15 cellular contexts compared by ENCODE assay signal in the genomic region with DNA sequence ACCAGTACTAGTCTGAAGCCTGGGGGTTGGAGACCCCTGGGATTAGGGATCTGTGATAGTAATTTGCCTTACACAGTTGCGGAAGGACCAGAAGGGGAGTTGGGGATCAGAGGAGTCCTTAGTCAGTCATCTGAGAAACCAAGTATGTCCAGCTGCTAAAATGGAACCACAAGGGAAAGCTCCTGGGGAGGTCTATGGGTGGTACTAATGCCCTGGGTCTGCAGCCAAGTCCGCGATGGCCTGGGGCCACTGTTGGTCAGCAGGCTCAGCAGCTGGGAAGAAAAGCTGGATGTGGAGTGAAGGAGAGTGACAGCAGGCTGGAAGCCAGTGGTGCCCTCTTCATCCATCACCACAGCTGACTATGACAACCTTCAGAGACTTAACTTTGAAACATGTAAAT. TPM values are rescaled to one million over a fixed set of nuclear protein-coding genes. Genes with fewer than 3 reads are reported as not detected.
A peak's percentile ranks its signal among the peaks of the same experiment; 100 is the strongest.
DNase-seq lines count a peak whose midpoint lies in the region; ATAC-seq and TF ChIP-seq lines count a peak whose summit lies in the region.
"Had no signal": no experiment of that assay in that cellular context is flagged by ENCODE, and none has a peak within 500 bp of the region (broad histone marks: within the 10 kb centered on the region; RNA-seq: fewer than 3 reads in every experiment).

No MANE protein-coding gene starts in this region.

- POLR2A ChIA-PET in HEK293 (lab: Yijun Ruan, JAX): no interaction called here

- H3K9me2 ChIP-seq in Karpas-422 (replicated peaks; ENCODE audit: insufficient read depth, low read length): no peaks in the 10 kb centered on the region

- CTCF ChIA-PET in HEK293 (lab: Yijun Ruan, JAX): no interaction called here

- no peaks in the 10 kb centered on the region for H3K79me2 ChIP-seq in Karpas-422 (ENCODE audit: low read length)

- H3K4me3 ChIP-seq in HEK293 (ENCODE audit: low read depth, low read length): no peak overlapping the region
- no peak overlapping the region for H3K4me3 ChIP-seq in endodermal cell (ENCODE audit: low read length)
- no peak overlapping the region for H3K4me3 ChIP-seq in Karpas-422 (ENCODE audit: low read length)
- H3K4me3 ChIP-seq: BLaER1 had no signal

- no peak overlapping the region for H2AFZ ChIP-seq in Karpas-422 (ENCODE audit: low read length)

- H3K9me3 Mint-ChIP-seq in endodermal cell (peaks cover 17% of the 10 kb centered on the region), neural crest cell (peaks cover 7% of the 10 kb centered on the region)
- no peaks in the 10 kb centered on the region for H3K9me3 Mint-ChIP-seq in activated naive CD4-positive, alpha-beta T cell treated with anti-CD3 and anti-CD28 coated beads, Interleukin-2, amount 50 U/mL, for 72 hours
- H3K9me3 Mint-ChIP-seq: CD4-positive, alpha-beta memory T cell had no signal

- H3K4me1 ChIP-seq in HEK293 (ENCODE audit: control insufficient read depth, insufficient read depth, low read length): no peaks in the 10 kb centered on the region
- H3K4me1 ChIP-seq in endodermal cell (ENCODE audit: control insufficient read depth, insufficient read depth, low read length): no peaks in the 10 kb centered on the region
- peaks cover 5% of the 10 kb centered on the region for H3K4me1 ChIP-seq in Karpas-422 (ENCODE audit: low read length)

- H3K4me3 Mint-ChIP-seq in endodermal cell: no peak overlapping the region
- peak overlapping the region; percentile 66 for H3K4me3 Mint-ChIP-seq in neural crest cell
- H3K4me3 Mint-ChIP-seq: CD4-positive, alpha-beta memory T cell; H9 had no signal

- H3K36me3 ChIP-seq in HEK293 (ENCODE audit: control insufficient read depth in 2 of 2, insufficient read depth in 1 of 2, low read length in 2 of 2) (no peaks in the 10 kb centered on the region), endodermal cell (ENCODE audit: control insufficient read depth, insufficient read depth, low read length) (peaks cover 10% of the 10 kb centered on the region), Karpas-422 (ENCODE audit: insufficient read depth, low read length) (no peaks in the 10 kb centered on the region)
- H3K36me3 ChIP-seq: BLaER1 had no signal

- H3K27ac Mint-ChIP-seq in endodermal cell (no peak overlapping the region), neural crest cell (ENCODE audit: unreplicated experiment) (no peak overlapping the region)
- H3K27ac Mint-ChIP-seq in activated naive CD4-positive, alpha-beta T cell treated with anti-CD3 and anti-CD28 coated beads, Interleukin-2, amount 50 U/mL, for 72 hours: no peak overlapping the region
- H3K27ac Mint-ChIP-seq: CD4-positive, alpha-beta memory T cell; H9 had no signal

- no peak overlapping the region for H3K4me2 ChIP-seq in Karpas-422 (ENCODE audit: low read depth, low read length, poor library complexity, severe bottlenecking)
- H3K4me2 ChIP-seq: BLaER1 had no signal

- WGBS in endodermal cell (ENCODE audit: insufficient coverage in 1 of 2, insufficient read length in 1 of 2), 2 experiments: 92 to 100% methylated on average over 3 of the region's 3 CpGs

- no peak overlapping the region for H3K27ac ChIP-seq in HEK293 (ENCODE audit: extremely low read depth, low read depth, low read length)
- no peak overlapping the region for H3K27ac ChIP-seq in endodermal cell (ENCODE audit: low read depth, low read length)
- H3K27ac ChIP-seq in Karpas-422 (ENCODE audit: low read length): no peak overlapping the region
- H3K27ac ChIP-seq: BLaER1 had no signal

- peaks cover 3% of the 10 kb centered on the region for H3K36me3 Mint-ChIP-seq in endodermal cell (ENCODE audit: low read depth)
- peaks cover 4% of the 10 kb centered on the region for H3K36me3 Mint-ChIP-seq in neural crest cell (ENCODE audit: low read depth)
- H3K36me3 Mint-ChIP-seq in activated naive CD4-positive, alpha-beta T cell treated with anti-CD3 and anti-CD28 coated beads, Interleukin-2, amount 50 U/mL, for 72 hours: peaks cover 0 to 11% of the 10 kb centered on the region in 2 donors
- H3K36me3 Mint-ChIP-seq: CD4-positive, alpha-beta memory T cell had no signal

- H4K20me1 ChIP-seq in Karpas-422 (ENCODE audit: insufficient read depth, low read depth, low read length): no peaks in the 10 kb centered on the region
- H4K20me1 ChIP-seq: BLaER1 had no signal

- H3K9ac ChIP-seq in endodermal cell (ENCODE audit: extremely low read depth, low read length, poor library complexity, severe bottlenecking) (no peak overlapping the region), Karpas-422 (ENCODE audit: low read length) (no peak overlapping the region)
- H3K9ac ChIP-seq: BLaER1 had no signal

- H3K9me3 ChIP-seq in HEK293 (ENCODE audit: control insufficient read depth, insufficient read depth, low read depth, low read length) (no peaks in the 10 kb centered on the region), endodermal cell (ENCODE audit: control insufficient read depth, low read length) (peaks cover 15% of the 10 kb centered on the region), Karpas-422 (ENCODE audit: low read length) (no peaks in the 10 kb centered on the region)
- H3K9me3 ChIP-seq: BLaER1 had no signal

- H3K27me3 Mint-ChIP-seq in endodermal cell (ENCODE audit: insufficient read depth): peaks cover 47% of the 10 kb centered on the region
- H3K27me3 Mint-ChIP-seq in neural crest cell (ENCODE audit: low read depth): peaks cover 21% of the 10 kb centered on the region

- TF ChIP-seq CTCF in HEK293 (tag by site-specific recombination; IDR thresholded peaks at IDR 0.05) (no peak), endodermal cell (conservative IDR thresholded peaks at IDR 0.05) (no peak), neural crest cell (conservative IDR thresholded peaks at IDR 0.05) (no peak)

- peak; percentile 87 for DNase-seq in RPMI7951 (ENCODE audit: low read depth)
- DNase-seq in endodermal cell: peak; percentile 29
- DNase-seq in neural crest cell (ENCODE audit: low read depth, low spot score): no peak
- DNase-seq in COR-L47 (lab: John Stamatoyannopoulos, UW): no peak
- DNase-seq in activated naive CD4-positive, alpha-beta T cell treated with anti-CD3 and anti-CD28 coated beads, Interleukin-2, amount 50 U/mL, for 72 hours (ENCODE audit: low spot score in 2 of 2): no peak
- no peak for DNase-seq in Karpas-422
- DNase-seq: 8988T; Calu3; CD4-positive, alpha-beta memory T cell; DMS79 treated with DMSO at 0.1 percent for 48 hours; GF-D8; GOT3; H9 had no signal

- H3K27me3 ChIP-seq in endodermal cell (ENCODE audit: control insufficient read depth, insufficient read depth, low read length, poor library complexity, severe bottlenecking): peaks cover 5% of the 10 kb centered on the region
- H3K27me3 ChIP-seq in Karpas-422 (ENCODE audit: low read length): no peaks in the 10 kb centered on the region
- H3K27me3 ChIP-seq: BLaER1 had no signal

- H3K4me1 Mint-ChIP-seq in endodermal cell (peaks cover 28% of the 10 kb centered on the region), neural crest cell (peaks cover 32% of the 10 kb centered on the region)

- no peak for ATAC-seq in activated naive CD4-positive, alpha-beta T cell treated with anti-CD3 and anti-CD28 coated beads, Interleukin-2, amount 50 U/mL, for 72 hours

TF ChIP-seq in HEK293, 187 proteins besides CTCF, POLR2A, EP300 and RAD21:
- TF ChIP-seq ZNF423 (tag by site-specific recombination; IDR thresholded peaks at IDR 0.05) (no peak), TRIM28 (IDR thresholded peaks at IDR 0.05; ENCODE audit: borderline replicate concordance, low read length) (no peak), ZIC2 (tag by site-specific recombination; IDR thresholded peaks at IDR 0.05) (0 out of 2 replicates have a peak, but pooled peaks have one; percentile 6)

RNA-seq across cellular contexts. Expression of a gene that starts 2.2 kb away (rescaled TPM):
- total RNA-seq in RPMI7951 (2014; rRNA removed; shearing (Covaris generic)): 8.1 and 8.5 TPM in 2 replicates
- total RNA-seq in endodermal cell (10 to 100 TPM; 22.5 to 30.0 TPM), neural crest cell (4.4 and 4.6 TPM in 2 replicates)
- 6.2 TPM for polyA plus RNA-seq in endodermal cell (2013, experiment 1 of 2)
- 8.7 TPM for polyA plus RNA-seq in endodermal cell (2013, experiment 2 of 2)
- total RNA-seq in activated naive CD4-positive, alpha-beta T cell treated with anti-CD3 and anti-CD28 coated beads, Interleukin-2, amount 50 U/mL, for 72 hours: 1 to 10 TPM; 3.8 to 8.9 TPM
- total RNA-seq in Karpas-422 (2014; rRNA removed; shearing (Covaris generic); ENCODE audit: low replicate concordance): 1.8 TPM in 2 replicates

Comparison
In these comparisons a context has a peak if more than half of its experiments do, and no peak if none do; other contexts are left out.
1. DNase-seq: peak in RPMI7951 (single experiment) and endodermal cell (single experiment); none in neural crest cell (single experiment), COR-L47 (single experiment), activated naive CD4-positive, alpha-beta T cell treated with anti-CD3 and anti-CD28 coated beads, Interleukin-2, amount 50 U/mL, for 72 hours (0 of 2) and Karpas-422 (single experiment).